ENCODE assay signal across 9 cellular contexts in the genomic region with DNA sequence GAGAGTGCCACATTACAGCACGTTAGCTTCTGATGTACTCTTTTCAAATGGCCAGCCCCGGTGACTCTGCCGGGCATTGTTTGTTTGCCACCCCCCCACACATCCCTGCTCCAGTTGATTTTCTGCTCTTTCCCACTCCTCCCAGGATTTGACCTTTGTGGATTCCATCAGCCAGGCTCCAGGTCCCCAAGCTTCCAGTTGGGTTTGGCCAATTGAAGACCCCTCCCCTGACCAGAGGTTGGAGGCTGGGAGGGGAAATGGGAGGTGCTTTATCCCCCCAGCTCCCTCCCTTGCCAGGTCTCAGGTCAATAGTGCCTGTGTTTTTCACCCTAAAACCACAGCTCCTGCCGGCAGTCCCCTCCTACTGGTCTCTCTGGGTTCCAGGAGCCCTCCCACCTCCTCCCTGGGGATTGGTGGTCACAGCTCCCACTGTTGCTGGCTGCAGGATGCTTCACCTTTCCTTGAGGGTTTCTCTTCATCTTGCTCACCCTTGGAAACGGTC. TPM values are rescaled to one million over a fixed set of nuclear protein-coding genes. Genes with fewer than 3 reads are reported as not detected.
DNase-seq lines count a peak whose midpoint lies in the region; ATAC-seq and TF ChIP-seq lines count a peak whose summit lies in the region.
"Had no signal": no experiment of that assay in that cellular context is flagged by ENCODE, and none has a peak within 500 bp of the region (broad histone marks: within the 10 kb centered on the region; RNA-seq: fewer than 3 reads in every experiment).

No MANE protein-coding gene starts in this region.

- dilution Hi-C loops in IMR-90 (cut with HindIII; ENCODE audit: low sequenced_read_pairs, unreplicated experiment), result no loop called here

- no peak for ATAC-seq in IMR-90 (ENCODE audit: low read depth)

- H3K36me3 Mint-ChIP-seq in dendritic cell treated with granulocyte-macrophage colony-stimulating factor and Interleukin-4, amounts not matched to agents 40 ng/mL and 50 ng/mL, for 4 days (ENCODE audit: low read depth), result peaks cover 8% of the 10 kb centered on the region

- H4K8ac ChIP-seq in IMR-90 (ENCODE audit: low read depth in 2 of 2, low read length in 2 of 2), result peak overlapping the region; percentile 15 to 19; a peak in 2 of 4 replicates

- peak overlapping the region; percentile 89 for H2BK120ac ChIP-seq in IMR-90 (ENCODE audit: low read depth, low read length)

- no peak for TF ChIP-seq RAD21 in IMR-90 (IDR thresholded peaks at IDR 0.05; ENCODE audit: low read length)

- H2BK15ac ChIP-seq in IMR-90 (ENCODE audit: low read depth, low read length), result peak overlapping the region; percentile 47; the same call in 2 of the 3 replicates

- peak overlapping the region; percentile 37; the same call in 1 of the 2 replicates for H4K91ac ChIP-seq in IMR-90 (ENCODE audit: insufficient read depth, low read depth, low read length)

- in situ Hi-C loops in IMR-90 (cut with MboI; ENCODE audit: low sequenced_read_pairs), result no loop called here

- no peak overlapping the region for H2AFZ ChIP-seq in IMR-90 (replicated peaks; ENCODE audit: low read length, poor library complexity)

- H3K4me2 ChIP-seq in IMR-90 (ENCODE audit: low read depth, low read length), result no peak overlapping the region

- no peak overlapping the region for H2AK9ac ChIP-seq in IMR-90 (replicated peaks; ENCODE audit: low read depth, low read length, poor library complexity)

- BruUV-seq in IMR-90 (replicated peaks; lab: Mats Ljungman, UMichigan), result no TSS peak

- H3K56ac ChIP-seq in IMR-90 (ENCODE audit: extremely low read depth, insufficient read depth, low read length), result no peak overlapping the region; the same call in 1 of the 2 replicates

- no peaks in the 10 kb centered on the region for H3K27me3 ChIP-seq in IMR-90 (ENCODE audit: control insufficient read depth, insufficient read depth, low read length)
- H3K27me3 ChIP-seq in rectal smooth muscle tissue (ENCODE audit: control insufficient read depth, insufficient read depth, low read length), result no peaks in the 10 kb centered on the region

- H3K14ac ChIP-seq in IMR-90 (replicated peaks; ENCODE audit: low read depth, low read length), result peak overlapping the region; percentile 80; the same call in 1 of the 2 replicates

- H3K9me1 ChIP-seq in IMR-90 (ENCODE audit: insufficient read depth, low read length), result peaks cover 38% of the 10 kb centered on the region

- H3K9me3 Mint-ChIP-seq in dendritic cell treated with granulocyte-macrophage colony-stimulating factor and Interleukin-4, amounts not matched to agents 40 ng/mL and 50 ng/mL, for 4 days, result no peaks in the 10 kb centered on the region

- H2BK20ac ChIP-seq in IMR-90 (ENCODE audit: low read depth, low read length), result 0 out of 2 replicates have a peak overlapping the region, but pooled peaks have one; percentile 63

- H3K23ac ChIP-seq in IMR-90 (ENCODE audit: low read depth, low read length), result no peak overlapping the region

- H3K4me1 Mint-ChIP-seq in dendritic cell treated with granulocyte-macrophage colony-stimulating factor and Interleukin-4, amounts not matched to agents 40 ng/mL and 50 ng/mL, for 4 days (ENCODE audit: low read depth), result peaks cover 78% of the 10 kb centered on the region
- H3K4me1 Mint-ChIP-seq: mesothelial cell of epicardium had no signal

- H3K9ac ChIP-seq in IMR-90 (ENCODE audit: low read depth, low read length) (0 out of 2 replicates have a peak overlapping the region, but pooled peaks have one; percentile 12), rectal smooth muscle tissue (ENCODE audit: low read length) (no peak overlapping the region)

- TF ChIP-seq CTCF in IMR-90 (conservative IDR thresholded peaks at IDR 0.05; ENCODE audit: low read depth, low read length), result no peak

- CTCF ChIA-PET in IMR-90 (lab: Yijun Ruan, JAX), result interaction anchor here (0.7 to 1.4 kb wide), 2 partner anchors 15 to 29 kb away, joined by 3 read pairs; no protein-coding TSS in a partner anchor

- POLR2A ChIA-PET in IMR-90 (lab: Charles Lee; ENCODE audit: unreplicated experiment), result no interaction called here

- peak overlapping the region; percentile 20; the same call in 1 of the 2 replicates for H3K18ac ChIP-seq in IMR-90 (ENCODE audit: low read depth, low read length)

- H4K5ac ChIP-seq in IMR-90 (ENCODE audit: low read depth, low read length), result peak overlapping the region; percentile 50; the same call in 1 of the 2 replicates

- peak overlapping the region; percentile 87 for H3K4ac ChIP-seq in IMR-90 (ENCODE audit: low read depth, low read length)

- no peaks in the 10 kb centered on the region for H3K9me3 ChIP-seq in IMR-90 (ENCODE audit: control insufficient read depth, insufficient read depth, low read length)

- no peak overlapping the region for H3K27ac ChIP-seq in IMR-90 (ENCODE audit: insufficient read depth, low read length)
- H3K27ac ChIP-seq in rectal smooth muscle tissue (ENCODE audit: low read depth, low read length), result no peak overlapping the region

- no peaks in the 10 kb centered on the region for H4K20me1 ChIP-seq in IMR-90 (ENCODE audit: insufficient read depth, low read length)

- H3K4me3 Mint-ChIP-seq in dendritic cell treated with granulocyte-macrophage colony-stimulating factor and Interleukin-4, amounts not matched to agents 40 ng/mL and 50 ng/mL, for 4 days, result no peak overlapping the region
- H3K4me3 Mint-ChIP-seq: mesothelial cell of epicardium had no signal

- H2BK5ac ChIP-seq in IMR-90 (ENCODE audit: low read depth, low read length, poor library complexity, severe bottlenecking), result peak overlapping the region; percentile 9

- intact Hi-C loops in IMR-90 (cut with micrococcal nuclease), result loop anchor here (5.0 kb wide), 1 partner anchor 33 kb away; no protein-coding TSS in a partner anchor
- intact Hi-C loops in dendritic cell treated with granulocyte-macrophage colony-stimulating factor and Interleukin-4, amounts not matched to agents 40 ng/mL and 50 ng/mL, for 4 days (cut with micrococcal nuclease), result no loop called here

- no peak for DNase-seq in IMR-90
- DNase-seq in D341Med (ENCODE audit: low spot score), result no peak
- no peak for DNase-seq in AG08395 (ENCODE audit: low spot score)
- DNase-seq in NCI-H2196 treated with DMSO at 0.1 percent for 48 hours (lab: John Stamatoyannopoulos, UW; ENCODE audit: unreplicated experiment), result no peak
- no peak for DNase-seq in SKM-1 (lab: John Stamatoyannopoulos, UW; ENCODE audit: unreplicated experiment)

- peaks cover 37% of the 10 kb centered on the region for H3K4me1 ChIP-seq in IMR-90 (ENCODE audit: control insufficient read depth, insufficient read depth, low read length)
- H3K4me1 ChIP-seq in rectal smooth muscle tissue (ENCODE audit: control insufficient read depth, insufficient read depth, low read length), result no peaks in the 10 kb centered on the region

- TF ChIP-seq POLR2A in IMR-90 (IDR thresholded peaks at IDR 0.05; ENCODE audit: low read depth, low read length), result no peak

- peaks cover 1% of the 10 kb centered on the region; the same call in 1 of the 2 replicates for H3K36me3 ChIP-seq in IMR-90 (ENCODE audit: control insufficient read depth, insufficient read depth, low read length)
- H3K36me3 ChIP-seq in rectal smooth muscle tissue (ENCODE audit: control insufficient read depth, insufficient read depth, low read length), result peaks cover 3% of the 10 kb centered on the region

- no peaks in the 10 kb centered on the region for H3K27me3 Mint-ChIP-seq in dendritic cell treated with granulocyte-macrophage colony-stimulating factor and Interleukin-4, amounts not matched to agents 40 ng/mL and 50 ng/mL, for 4 days

- H3K4me3 ChIP-seq in GM08714 (ENCODE audit: low read length), result peak overlapping the region; percentile 16; the same call in 1 of the 2 replicates
- H3K4me3 ChIP-seq in IMR-90 (ENCODE audit: insufficient read depth, low read depth, low read length), result no peak overlapping the region
- H3K4me3 ChIP-seq in rectal smooth muscle tissue (ENCODE audit: low read length), result peak overlapping the region; percentile 37

- H3K27ac Mint-ChIP-seq in dendritic cell treated with granulocyte-macrophage colony-stimulating factor and Interleukin-4, amounts not matched to agents 40 ng/mL and 50 ng/mL, for 4 days, result peak overlapping the region; percentile 89
- H3K27ac Mint-ChIP-seq: mesothelial cell of epicardium had no signal

- WGBS in IMR-90 (ENCODE audit: extremely low coverage in 2 of 2, insufficient read length in 1 of 2), 2 experiments, result 67% methylated on average over 1 of the region's 5 CpGs; no CpG with 5 or more reads in 1 of the 2 experiments

- H2AK5ac ChIP-seq in IMR-90 (ENCODE audit: low read depth, low read length), result peak overlapping the region; percentile 83

- peaks cover 0 to 37% of the 10 kb centered on the region in 2 experiments; a peak in 2 of 4 replicates for H3K79me1 ChIP-seq in IMR-90 (ENCODE audit: low read depth in 1 of 2, low read length in 2 of 2)

TF ChIP-seq in IMR-90, 13 proteins besides CTCF, POLR2A, EP300 and RAD21 (continues in another document):
- TF ChIP-seq MXI1 (IDR thresholded peaks at IDR 0.05; ENCODE audit: borderline replicate concordance, low read depth, low read length) (no peak), MAZ (IDR thresholded peaks at IDR 0.05; ENCODE audit: borderline replicate concordance, low read depth, low read length) (no peak), FOS (IDR thresholded peaks at IDR 0.05; ENCODE audit: low read depth, low read length) (no peak), SMC3 (IDR thresholded peaks at IDR 0.05; ENCODE audit: low read depth, low read length) (no peak), NFE2L2 (IDR thresholded peaks at IDR 0.05; ENCODE audit: low read depth, low read length) (no peak), RCOR1 (IDR thresholded peaks at IDR 0.05; ENCODE audit: insufficient replicate concordance, low read length) (no peak), CHD1 (IDR thresholded peaks at IDR 0.05; ENCODE audit: low read depth, low read length) (no peak), RFX5 (IDR thresholded peaks at IDR 0.05; ENCODE audit: low read depth, low read length) (no peak), CEBPB (IDR thresholded peaks at IDR 0.05; ENCODE audit: low read depth, low read length) (no peak)
- TF ChIP-seq, protein P1, sequence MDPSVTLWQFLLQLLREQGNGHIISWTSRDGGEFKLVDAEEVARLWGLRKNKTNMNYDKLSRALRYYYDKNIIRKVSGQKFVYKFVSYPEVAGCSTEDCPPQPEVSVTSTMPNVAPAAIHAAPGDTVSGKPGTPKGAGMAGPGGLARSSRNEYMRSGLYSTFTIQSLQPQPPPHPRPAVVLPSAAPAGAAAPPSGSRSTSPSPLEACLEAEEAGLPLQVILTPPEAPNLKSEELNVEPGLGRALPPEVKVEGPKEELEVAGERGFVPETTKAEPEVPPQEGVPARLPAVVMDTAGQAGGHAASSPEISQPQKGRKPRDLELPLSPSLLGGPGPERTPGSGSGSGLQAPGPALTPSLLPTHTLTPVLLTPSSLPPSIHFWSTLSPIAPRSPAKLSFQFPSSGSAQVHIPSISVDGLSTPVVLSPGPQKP (IDR thresholded peaks at IDR 0.05; ENCODE audit: borderline replicate concordance, low read depth, low read length), result no peak

RNA-seq across cellular contexts. Expression of a gene that starts 34.9 kb away (rescaled TPM):
- 6.9 and 11.1 TPM in 2 replicates for total RNA-seq in IMR-90 (2012; rRNA removed)
- 16.5 and 18.9 TPM in 2 replicates for polyA plus RNA-seq in IMR-90 (2012; rRNA removed)
- polyA plus RNA-seq in IMR-90 (2012; cell fraction: cytosol; rRNA removed), result 13.2 and 15.9 TPM in 2 replicates
- 25.7 and 30.6 TPM in 2 replicates for polyA plus RNA-seq in IMR-90 (2012; cell fraction: nucleus; rRNA removed; ENCODE audit: low replicate concordance)
